In the genomic region with DNA sequence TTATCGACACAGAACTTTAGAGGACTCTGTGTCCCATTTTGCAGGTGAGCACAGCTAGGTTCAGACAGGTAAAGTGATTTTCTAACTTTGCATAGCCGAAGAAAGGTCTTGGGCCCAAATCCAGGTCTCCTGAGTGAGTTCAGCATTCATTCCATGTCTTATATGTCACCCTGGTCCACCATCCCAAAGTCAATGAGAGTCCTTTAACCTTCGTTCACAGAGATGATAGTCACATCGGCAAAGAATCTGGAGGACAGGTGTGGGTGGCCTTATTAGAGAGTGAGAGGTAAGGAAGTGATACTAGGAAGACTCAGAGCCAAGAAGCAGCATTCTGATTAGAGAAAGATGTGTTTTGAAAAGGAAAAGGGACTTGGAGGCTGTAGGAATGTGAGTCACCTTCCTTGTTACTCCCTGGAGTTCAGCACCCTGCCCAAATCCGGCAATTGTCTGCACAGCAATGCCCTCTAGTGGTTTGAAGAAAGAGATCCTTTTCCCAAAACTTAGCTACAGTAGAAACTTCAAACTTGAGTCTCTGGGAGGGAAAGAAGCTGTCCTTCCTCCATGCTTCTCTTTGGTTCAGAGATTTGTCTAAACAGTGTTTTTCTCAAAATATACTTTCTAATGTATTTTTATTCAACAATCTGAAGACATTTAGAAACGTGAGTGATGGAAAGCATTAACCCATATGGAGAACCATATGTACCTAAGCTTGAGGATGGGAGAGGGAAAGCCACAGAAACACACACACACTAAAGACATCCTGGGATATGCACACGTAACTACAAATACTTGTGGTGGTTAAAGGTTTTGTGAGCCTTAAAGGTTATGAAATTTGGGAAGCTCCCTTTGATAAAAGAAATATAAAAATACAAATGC, we compare ENCODE assay signal across 7 cellular contexts.
DNase-seq lines count a peak whose midpoint lies in the region; ATAC-seq and TF ChIP-seq lines count a peak whose summit lies in the region.

No MANE protein-coding gene starts in this region.

- no peaks in the 10 kb centered on the region for H3K9me3 ChIP-seq in CD4-positive, alpha-beta T cell (ENCODE audit: control insufficient read depth, low read length)

- no peak overlapping the region for H3K4me3 Mint-ChIP-seq in nephron progenitor cell
- no peak overlapping the region for H3K4me3 Mint-ChIP-seq in CD4-positive, alpha-beta T cell

- TF ChIP-seq CTCF in GM12874 (IDR thresholded peaks at IDR 0.05; ENCODE audit: insufficient read depth, low read depth, low read length) (peak; percentile 14; the same call in 1 of the 2 replicates), nephron progenitor cell (IDR thresholded peaks at IDR 0.05) (peak; percentile 68)
- no peak for TF ChIP-seq CTCF in CD4-positive, alpha-beta T cell (IDR thresholded peaks at IDR 0.05)

- CTCF ChIA-PET in CD4-positive, alpha-beta T cell (lab: Charles Lee) = no interaction called here

- POLR2A ChIA-PET in CD4-positive, alpha-beta T cell (lab: Charles Lee) = no interaction called here

- ATAC-seq in GM21360 (IDR thresholded peaks at IDR 0.05; ENCODE audit: unreplicated experiment) = no peak
- no peak for ATAC-seq in CD4-positive, alpha-beta T cell (ENCODE audit: poor library complexity)

- H3K27ac Mint-ChIP-seq in nephron progenitor cell = no peak overlapping the region
- H3K27ac Mint-ChIP-seq in CD4-positive, alpha-beta T cell = no peak overlapping the region

- intact Hi-C loops in CD4-positive, alpha-beta T cell (cut with DNase I, micrococcal nuclease) = no loop called here

- no peaks in the 10 kb centered on the region for H3K36me3 Mint-ChIP-seq in nephron progenitor cell (ENCODE audit: low read depth)
- no peaks in the 10 kb centered on the region for H3K36me3 Mint-ChIP-seq in CD4-positive, alpha-beta T cell (ENCODE audit: low read depth)

- peaks cover 13% of the 10 kb centered on the region for H3K27me3 Mint-ChIP-seq in nephron progenitor cell (ENCODE audit: low read depth, poor library complexity)
- peaks cover 3% of the 10 kb centered on the region for H3K27me3 Mint-ChIP-seq in CD4-positive, alpha-beta T cell

- H3K27ac ChIP-seq in CD4-positive, alpha-beta T cell (ENCODE audit: low read depth, low read length) = no peak overlapping the region

- no peaks in the 10 kb centered on the region for H3K27me3 ChIP-seq in CD4-positive, alpha-beta T cell (ENCODE audit: control insufficient read depth, insufficient read depth, low read length)

- H3K9me3 Mint-ChIP-seq in nephron progenitor cell = peaks cover 6% of the 10 kb centered on the region
- H3K9me3 Mint-ChIP-seq in CD4-positive, alpha-beta T cell = peaks cover 6% of the 10 kb centered on the region

- peaks cover 7% of the 10 kb centered on the region for H3K4me1 Mint-ChIP-seq in nephron progenitor cell
- H3K4me1 Mint-ChIP-seq in CD4-positive, alpha-beta T cell (ENCODE audit: low read depth) = no peaks in the 10 kb centered on the region

- peak; percentile 7 for DNase-seq in NAMALWA (ENCODE audit: low spot score)
- peak; percentile 64 for DNase-seq in ecto neural progenitor cell (ENCODE audit: low spot score)
- peak; percentile 45 for DNase-seq in nephron progenitor cell
- no peak for DNase-seq in CD4-positive, alpha-beta T cell
- no peak for DNase-seq in stimulated activated CD4-positive, alpha-beta T cell treated with anti-CD3 and anti-CD28 coated beads, Interleukin-4, amount 100 ng/mL, for 24 hours

Comparison
In these comparisons a context has a peak if more than half of its experiments do, and no peak if none do; other contexts are left out.
1. DNase-seq: peak in NAMALWA (single experiment), ecto neural progenitor cell (single experiment) and nephron progenitor cell (single experiment); none in CD4-positive, alpha-beta T cell (0 of 10) and stimulated activated CD4-positive, alpha-beta T cell treated with anti-CD3 and anti-CD28 coated beads, Interleukin-4, amount 100 ng/mL, for 24 hours (single experiment).